1 cellular context compared by ENCODE assay signal in genomic region chr10:117007080-117007479, GRCh38.
A peak's percentile ranks its signal among the peaks of the same experiment; 100 is the strongest.
TF ChIP-seq lines count a peak whose summit lies in the region.

No MANE protein-coding gene starts in this region.

TF ChIP-seq in K562, 482 proteins besides CTCF, POLR2A, EP300 and RAD21 (continued from another document):
- TF ChIP-seq, protein P1, sequence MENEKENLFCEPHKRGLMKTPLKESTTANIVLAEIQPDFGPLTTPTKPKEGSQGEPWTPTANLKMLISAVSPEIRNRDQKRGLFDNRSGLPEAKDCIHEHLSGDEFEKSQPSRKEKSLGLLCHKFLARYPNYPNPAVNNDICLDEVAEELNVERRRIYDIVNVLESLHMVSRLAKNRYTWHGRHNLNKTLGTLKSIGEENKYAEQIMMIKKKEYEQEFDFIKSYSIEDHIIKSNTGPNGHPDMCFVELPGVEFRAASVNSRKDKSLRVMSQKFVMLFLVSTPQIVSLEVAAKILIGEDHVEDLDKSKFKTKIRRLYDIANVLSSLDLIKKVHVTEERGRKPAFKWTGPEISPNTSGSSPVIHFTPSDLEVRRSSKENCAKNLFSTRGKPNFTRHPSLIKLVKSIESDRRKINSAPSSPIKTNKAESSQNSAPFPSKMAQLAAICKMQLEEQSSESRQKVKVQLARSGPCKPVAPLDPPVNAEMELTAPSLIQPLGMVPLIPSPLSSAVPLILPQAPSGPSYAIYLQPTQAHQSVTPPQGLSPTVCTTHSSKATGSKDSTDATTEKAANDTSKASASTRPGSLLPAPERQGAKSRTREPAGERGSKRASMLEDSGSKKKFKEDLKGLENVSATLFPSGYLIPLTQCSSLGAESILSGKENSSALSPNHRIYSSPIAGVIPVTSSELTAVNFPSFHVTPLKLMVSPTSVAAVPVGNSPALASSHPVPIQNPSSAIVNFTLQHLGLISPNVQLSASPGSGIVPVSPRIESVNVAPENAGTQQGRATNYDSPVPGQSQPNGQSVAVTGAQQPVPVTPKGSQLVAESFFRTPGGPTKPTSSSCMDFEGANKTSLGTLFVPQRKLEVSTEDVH (IDR thresholded peaks at IDR 0.05; ENCODE audit: low read depth, partially characterized antibody), result no peak
- no peak for TF ChIP-seq POLR2AphosphoS2 (IDR thresholded peaks at IDR 0.05; ENCODE audit: low read length)
- TF ChIP-seq JUN (IDR thresholded peaks at IDR 0.05; ENCODE audit: borderline replicate concordance, low read depth, low read length), result peak; percentile 87
- TF ChIP-seq JUN (CRISPR knock-in tag; IDR thresholded peaks at IDR 0.05; ENCODE audit: borderline replicate concordance), result no peak
- peak; percentile 77 for TF ChIP-seq SMARCE1 (IDR thresholded peaks at IDR 0.05)
